Comparison of ENCODE assay signal across 8 cellular contexts in genomic region chr3:97972976-97973375, GRCh38. TPM values are rescaled to one million over a fixed set of nuclear protein-coding genes. Genes with fewer than 3 reads are reported as not detected.
DNase-seq lines count a peak whose midpoint lies in the region; ATAC-seq and TF ChIP-seq lines count a peak whose summit lies in the region.

No MANE protein-coding gene starts in this region.

- TF ChIP-seq EP300 in gastroesophageal sphincter (IDR thresholded peaks at IDR 0.05), result no peak

- peak overlapping the region; percentile 87 for H3K27ac ChIP-seq in VCaP
- H3K27ac ChIP-seq in gastroesophageal sphincter, result peak overlapping the region in 3 of 4 donors; percentile 92 to 94 (median 92)
- peak overlapping the region; percentile 26 for H3K27ac ChIP-seq in stomach smooth muscle (ENCODE audit: low read length)

- no peaks in the 10 kb centered on the region for H3K27me3 ChIP-seq in gastroesophageal sphincter
- H3K27me3 ChIP-seq in stomach smooth muscle (ENCODE audit: control insufficient read depth in 1 of 2, insufficient read depth in 2 of 2, low read length in 2 of 2), result no peaks in the 10 kb centered on the region

- TF ChIP-seq CTCF in VCaP (conservative IDR thresholded peaks at IDR 0.05) (no peak), gastroesophageal sphincter (IDR thresholded peaks at IDR 0.05) (no peak)

- H3K9me3 ChIP-seq in gastroesophageal sphincter (no peaks in the 10 kb centered on the region), stomach smooth muscle (ENCODE audit: control insufficient read depth in 2 of 2, low read length in 2 of 2) (no peaks in the 10 kb centered on the region)

- DNase-seq in T-helper 1 cell, result no peak
- no peak for DNase-seq in activated CD4-positive, CD25-positive, alpha-beta regulatory T cell (lab: John Stamatoyannopoulos, UW)

- H3K36me3 Mint-ChIP-seq in T-helper 1 cell treated with Interleukin-12 subunit alpha and Interleukin-12 subunit beta and Interleukin-4 antibody, amounts not matched to agents 30 μg/mL and 1 μg/mL, for 36 hours (ENCODE audit: low read depth), result peaks cover 19% of the 10 kb centered on the region

- no peak for TF ChIP-seq POLR2A in gastroesophageal sphincter (IDR thresholded peaks at IDR 0.05)

- ATAC-seq in gastroesophageal sphincter, result no peak
- ATAC-seq in GM18870 (IDR thresholded peaks at IDR 0.05; ENCODE audit: unreplicated experiment), result no peak
- ATAC-seq in HG03469 (IDR thresholded peaks at IDR 0.05; ENCODE audit: unreplicated experiment), result no peak

- peak overlapping the region; percentile 14 to 57 for H3K9ac ChIP-seq in stomach smooth muscle (ENCODE audit: low read length in 2 of 2)

- H3K4me1 ChIP-seq in gastroesophageal sphincter (peaks cover 0 to 34% (median 5%) of the 10 kb centered on the region in 3 donors), stomach smooth muscle (ENCODE audit: control insufficient read depth, insufficient read depth, low read length) (peaks cover 9% of the 10 kb centered on the region)

- 94 to 96% methylated on average over 4 to 8 of the region's 9 CpGs for WGBS in gastroesophageal sphincter (ENCODE audit: low coverage in 1 of 2), 2 donors

- peak overlapping the region; percentile 59 for H3K27ac Mint-ChIP-seq in T-helper 1 cell treated with Interleukin-12 subunit alpha and Interleukin-12 subunit beta and Interleukin-4 antibody, amounts not matched to agents 30 μg/mL and 1 μg/mL, for 36 hours

- no peaks in the 10 kb centered on the region for H3K36me3 ChIP-seq in gastroesophageal sphincter
- H3K36me3 ChIP-seq in stomach smooth muscle (ENCODE audit: control insufficient read depth in 2 of 2, insufficient read depth in 2 of 2, low read length in 2 of 2), result no peaks in the 10 kb centered on the region

- no peaks in the 10 kb centered on the region for H3K27me3 Mint-ChIP-seq in T-helper 1 cell treated with Interleukin-12 subunit alpha and Interleukin-12 subunit beta and Interleukin-4 antibody, amounts not matched to agents 30 μg/mL and 1 μg/mL, for 36 hours (ENCODE audit: low read depth)

- no peaks in the 10 kb centered on the region for H3K9me3 Mint-ChIP-seq in T-helper 1 cell treated with Interleukin-12 subunit alpha and Interleukin-12 subunit beta and Interleukin-4 antibody, amounts not matched to agents 30 μg/mL and 1 μg/mL, for 36 hours

- peak overlapping the region in 1 of 2 donors; percentile 85 for H3K4me3 ChIP-seq in gastroesophageal sphincter
- H3K4me3 ChIP-seq in stomach smooth muscle (ENCODE audit: low read length in 2 of 2), result peak overlapping the region in 1 of 2 donors; percentile 76

- H3K4me3 Mint-ChIP-seq in T-helper 1 cell treated with Interleukin-12 subunit alpha and Interleukin-12 subunit beta and Interleukin-4 antibody, amounts not matched to agents 30 μg/mL and 1 μg/mL, for 36 hours, result peak overlapping the region; percentile 58

- H3K4me1 Mint-ChIP-seq in T-helper 1 cell treated with Interleukin-12 subunit alpha and Interleukin-12 subunit beta and Interleukin-4 antibody, amounts not matched to agents 30 μg/mL and 1 μg/mL, for 36 hours (ENCODE audit: low read depth), result peaks cover 70% of the 10 kb centered on the region

RNA-seq across cellular contexts. Expression of gene RIOX2, which starts 0.7 kb away (rescaled TPM):
- 10 to 100 TPM; 22.3 to 32.0 (median 24.4) TPM for total RNA-seq in gastroesophageal sphincter

Comparison
In these comparisons a context has a peak if more than half of its experiments do, and no peak if none do; other contexts are left out.
1. H3K27ac ChIP-seq: peak in every context shown above with its lines; median percentile 92 in gastroesophageal sphincter; 87 in VCaP; 26 in stomach smooth muscle.